In genomic region chr6:73388433-73388799, GRCh38 we compare ENCODE assay signal across 8 cellular contexts. TPM values are rescaled to one million over a fixed set of nuclear protein-coding genes. Genes with fewer than 3 reads are reported as not detected.
A peak's percentile ranks its signal among the peaks of the same experiment; 100 is the strongest.
DNase-seq lines count a peak whose midpoint lies in the region; ATAC-seq, FAIRE-seq and TF ChIP-seq lines count a peak whose summit lies in the region.

No MANE protein-coding gene starts in this region.

- TF ChIP-seq CTCF in AG10803 (conservative IDR thresholded peaks at IDR 0.05; ENCODE audit: low read length) (no peak), LNCaP clone FGC (IDR thresholded peaks at IDR 0.05; ENCODE audit: control insufficient read depth, extremely low read depth, insufficient read depth) (no peak), endothelial cell of umbilical vein (IDR thresholded peaks at IDR 0.05; ENCODE audit: extremely low read depth in 1 of 2, insufficient read depth in 1 of 2, low read depth in 1 of 2, low read length in 2 of 2) (no peak)

- H3K4ac ChIP-seq in trophoblast cell (ENCODE audit: low read depth, low read length), result no peak overlapping the region

- no peaks in the 10 kb centered on the region for H3K9me3 ChIP-seq in endothelial cell of umbilical vein (replicated peaks; ENCODE audit: control insufficient read depth, insufficient read depth, low read length)
- peaks cover 2% of the 10 kb centered on the region for H3K9me3 ChIP-seq in trophoblast cell (ENCODE audit: insufficient read depth, low read depth, low read length)

- H3K4me3 ChIP-seq in AG10803 (ENCODE audit: low read length) (peak overlapping the region; percentile 69), LNCaP clone FGC (ENCODE audit: low read depth, low read length) (peak overlapping the region; percentile 39; the same call in 1 of the 2 replicates), endothelial cell of umbilical vein (replicated peaks in 1 of 3; ENCODE audit: insufficient read depth in 1 of 3, low read depth in 1 of 3, low read length in 3 of 3) (peak overlapping the region; percentile 35 to 41 (median 37)), trophoblast cell (ENCODE audit: low read depth, low read length) (no peak overlapping the region)

- no peaks in the 10 kb centered on the region for H3K79me2 ChIP-seq in endothelial cell of umbilical vein (ENCODE audit: control insufficient read depth, insufficient read depth, low read length)
- H3K79me2 ChIP-seq in trophoblast cell (ENCODE audit: control insufficient read depth, insufficient read depth, low read length, poor library complexity), result no peaks in the 10 kb centered on the region

- H2AK5ac ChIP-seq in trophoblast cell (ENCODE audit: low read length), result no peak overlapping the region

- H3K27ac ChIP-seq in endothelial cell of umbilical vein (ENCODE audit: insufficient read depth, low read depth, low read length) (no peak overlapping the region), trophoblast cell (ENCODE audit: low read depth, low read length) (no peak overlapping the region)

- FAIRE-seq in endothelial cell of umbilical vein (lab: Jason Lieb, UNC), result peak; percentile 21

- intact Hi-C loops in endothelial cell of umbilical vein (cut with micrococcal nuclease), result loop anchor here (5.0 kb wide), 1 partner anchor 101 kb away; no protein-coding TSS in a partner anchor

- H4K12ac ChIP-seq in trophoblast cell (ENCODE audit: low read depth, low read length), result no peak overlapping the region

- WGBS in trophoblast cell (ENCODE audit: extremely low coverage, insufficient coverage, insufficient read length), result no CpG with 5 or more reads among the region's 4 CpGs

- no peak for TF ChIP-seq POLR2A in endothelial cell of umbilical vein (IDR thresholded peaks at IDR 0.05; ENCODE audit: low read depth, low read length)

- H3K36me3 ChIP-seq in endothelial cell of umbilical vein (ENCODE audit: control insufficient read depth in 2 of 2, extremely low read depth in 1 of 2, insufficient read depth in 2 of 2, low read length in 2 of 2), result no peaks in the 10 kb centered on the region
- no peaks in the 10 kb centered on the region for H3K36me3 ChIP-seq in trophoblast cell (ENCODE audit: control insufficient read depth in 1 of 2, insufficient read depth in 2 of 2, low read length in 2 of 2)

- no peak overlapping the region for H2BK12ac ChIP-seq in trophoblast cell (ENCODE audit: low read length)

- no peak overlapping the region for H4K91ac ChIP-seq in trophoblast cell (ENCODE audit: low read depth, low read length)

- H3K4me1 ChIP-seq in endothelial cell of umbilical vein (ENCODE audit: control insufficient read depth, extremely low read depth, insufficient read depth, low read length) (peaks cover 10% of the 10 kb centered on the region), trophoblast cell (ENCODE audit: control insufficient read depth in 1 of 2, insufficient read depth in 2 of 2, low read length in 2 of 2) (no peaks in the 10 kb centered on the region)

- H3K18ac ChIP-seq in trophoblast cell (ENCODE audit: low read length), result no peak overlapping the region

- H2BK120ac ChIP-seq in trophoblast cell (ENCODE audit: insufficient read depth, low read length, poor library complexity), result no peak overlapping the region

- peak overlapping the region; percentile 98 for H3K4me2 ChIP-seq in endothelial cell of umbilical vein (ENCODE audit: insufficient read depth, low read length)
- H3K4me2 ChIP-seq in trophoblast cell (ENCODE audit: low read length), result peak overlapping the region; percentile 57

- no peak overlapping the region for H2BK5ac ChIP-seq in trophoblast cell (ENCODE audit: low read depth, low read length, poor library complexity)

- H3K9me1 ChIP-seq in endothelial cell of umbilical vein (replicated peaks; ENCODE audit: control insufficient read depth, extremely low read depth, insufficient read depth, low read length), result no peaks in the 10 kb centered on the region

- H3K27me3 ChIP-seq in endothelial cell of umbilical vein (ENCODE audit: control insufficient read depth in 2 of 2, insufficient read depth in 2 of 2, low read length in 2 of 2) (no peaks in the 10 kb centered on the region), trophoblast cell (ENCODE audit: insufficient read depth, low read length) (no peaks in the 10 kb centered on the region)

- DNase-seq in AG10803 (ENCODE audit: low read depth), result no peak
- DNase-seq in LNCaP clone FGC (ENCODE audit: low read depth), result no peak
- DNase-seq in endothelial cell of umbilical vein (ENCODE audit: low read depth, low spot score), result no peak
- no peak for DNase-seq in trophoblast cell
- no peak for DNase-seq in stimulated activated naive CD4-positive, alpha-beta T cell (lab: John Stamatoyannopoulos, UW)
- DNase-seq in effector CD4-positive, alpha-beta T cell, result no peak

- no peak overlapping the region for H4K8ac ChIP-seq in trophoblast cell (ENCODE audit: low read depth, low read length)

- H3K23ac ChIP-seq in trophoblast cell (ENCODE audit: low read length), result no peak overlapping the region

- dilution Hi-C loops in endothelial cell of umbilical vein (cut with MboI; ENCODE audit: extremely low pct_ligation_motif_present, low sequenced_read_pairs), result no loop called here

- CTCF ChIA-PET in endothelial cell of umbilical vein (lab: Charles Lee), result interaction anchor here (0.8 to 2.1 kb wide), 16 partner anchors 8 to 264 kb away, joined by 3 to 26 read pairs (median 4); partner anchors contain the start of genes MTO1 and OOEP

- H2AFZ ChIP-seq in endothelial cell of umbilical vein (ENCODE audit: low read depth, low read length), result peak overlapping the region; percentile 100
- H2AFZ ChIP-seq in trophoblast cell (ENCODE audit: insufficient read depth, low read length, poor library complexity), result peak overlapping the region; percentile 37

- POLR2A ChIA-PET in endothelial cell of umbilical vein (lab: Charles Lee), result no interaction called here

- H3K9ac ChIP-seq in endothelial cell of umbilical vein (replicated peaks; ENCODE audit: extremely low read depth, insufficient read depth, low read length) (peak overlapping the region; percentile 8), trophoblast cell (ENCODE audit: low read length) (no peak overlapping the region)

- ATAC-seq in GM21367 (IDR thresholded peaks at IDR 0.05; ENCODE audit: unreplicated experiment) (peak; percentile 10), HG03280 (IDR thresholded peaks at IDR 0.05; ENCODE audit: unreplicated experiment) (no peak)

- peaks cover 2% of the 10 kb centered on the region for H3K79me1 ChIP-seq in trophoblast cell (ENCODE audit: low read length)

- H4K20me1 ChIP-seq in endothelial cell of umbilical vein (replicated peaks; ENCODE audit: control insufficient read depth, extremely low read depth, insufficient read depth, low read length), result no peaks in the 10 kb centered on the region

- no peak overlapping the region for H3K14ac ChIP-seq in trophoblast cell (ENCODE audit: low read length)

- no TSS peak for BruUV-seq in endothelial cell of umbilical vein (replicated peaks; lab: Mats Ljungman, UMichigan)

TF ChIP-seq in endothelial cell of umbilical vein, 7 proteins besides CTCF, POLR2A, EP300 and RAD21 (continues in another document):
- TF ChIP-seq JUN (IDR thresholded peaks at IDR 0.05; ENCODE audit: borderline replicate concordance, insufficient read depth, insufficient read length, low read depth) (no peak), MYC (IDR thresholded peaks at IDR 0.05; ENCODE audit: low read depth, low read length) (no peak), FOS (IDR thresholded peaks at IDR 0.05; ENCODE audit: borderline replicate concordance, insufficient read depth, low read length) (no peak)

RNA-seq across cellular contexts. Expression of gene DDX43, which starts 6.2 kb away (rescaled TPM):
- total RNA-seq in endothelial cell of umbilical vein, result 0.92 and 0.95 TPM in 2 replicates
- 1.2 TPM in 2 replicates for polyA plus RNA-seq in endothelial cell of umbilical vein
- 0.83 and 1.0 TPM in 2 replicates for polyA plus RNA-seq in endothelial cell of umbilical vein (2011; cell fraction: cytosol; rRNA removed)
- 3.0 and 3.2 TPM in 2 replicates for polyA plus RNA-seq in endothelial cell of umbilical vein (2011; cell fraction: nucleus; rRNA removed)
- polyA plus RNA-seq in endothelial cell of umbilical vein (2012), result 1.5 and 1.9 TPM in 2 replicates
- 1.5 and 2.6 TPM in 2 replicates for polyA minus RNA-seq in endothelial cell of umbilical vein
- polyA minus RNA-seq in endothelial cell of umbilical vein (2011; cell fraction: cytosol; rRNA and poly(A)+ RNA removed), result not detected
- 1.9 and 2.5 TPM in 2 replicates for polyA minus RNA-seq in endothelial cell of umbilical vein (2011; cell fraction: nucleus; rRNA and poly(A)+ RNA removed)
- not detected in 2 replicates for polyA plus RNA-seq in trophoblast cell (2013)

RNA-seq across cellular contexts. Expression of gene OOEP, which starts 18.7 kb away (rescaled TPM):
- total RNA-seq in endothelial cell of umbilical vein, result not detected in 2 replicates
- 0.19 and 0.21 TPM in 2 replicates for polyA plus RNA-seq in endothelial cell of umbilical vein
- polyA plus RNA-seq in endothelial cell of umbilical vein (2011; cell fraction: cytosol; rRNA removed), result 0.07 and 0.14 TPM in 2 replicates
- not detected in 2 replicates for polyA plus RNA-seq in endothelial cell of umbilical vein (2011; cell fraction: nucleus; rRNA removed)
- not detected in 2 replicates for polyA plus RNA-seq in endothelial cell of umbilical vein (2012)
- polyA minus RNA-seq in endothelial cell of umbilical vein, result not detected in 2 replicates
- polyA minus RNA-seq in endothelial cell of umbilical vein (2011; cell fraction: cytosol; rRNA and poly(A)+ RNA removed), result not detected
- polyA minus RNA-seq in endothelial cell of umbilical vein (2011; cell fraction: nucleus; rRNA and poly(A)+ RNA removed), result 0.48 TPM in 1 of 2 replicates, not detected in the other
- not detected in 2 replicates for polyA plus RNA-seq in trophoblast cell (2013)

RNA-seq across cellular contexts. Expression of gene KHDC3L, which starts 26.0 kb away (rescaled TPM):
- total RNA-seq in endothelial cell of umbilical vein, result not detected in 2 replicates
- polyA plus RNA-seq in endothelial cell of umbilical vein, result not detected in 2 replicates
- polyA plus RNA-seq in endothelial cell of umbilical vein (2011; cell fraction: cytosol; rRNA removed), result not detected in 2 replicates
- not detected in 2 replicates for polyA plus RNA-seq in endothelial cell of umbilical vein (2011; cell fraction: nucleus; rRNA removed)
- polyA plus RNA-seq in endothelial cell of umbilical vein (2012), result not detected in 2 replicates
- not detected in 2 replicates for polyA minus RNA-seq in endothelial cell of umbilical vein
- polyA minus RNA-seq in endothelial cell of umbilical vein (2011; cell fraction: cytosol; rRNA and poly(A)+ RNA removed), result not detected
- polyA minus RNA-seq in endothelial cell of umbilical vein (2011; cell fraction: nucleus; rRNA and poly(A)+ RNA removed), result not detected in 2 replicates
- polyA plus RNA-seq in trophoblast cell (2013), result not detected in 2 replicates

RNA-seq across cellular contexts. Expression of gene DPPA5, which starts 34.3 kb away (rescaled TPM):
- not detected in 2 replicates for total RNA-seq in endothelial cell of umbilical vein
- polyA plus RNA-seq in endothelial cell of umbilical vein, result not detected in 2 replicates
- polyA plus RNA-seq in endothelial cell of umbilical vein (2011; cell fraction: cytosol; rRNA removed), result not detected in 2 replicates
- not detected in 2 replicates for polyA plus RNA-seq in endothelial cell of umbilical vein (2011; cell fraction: nucleus; rRNA removed)
- not detected in 2 replicates for polyA plus RNA-seq in endothelial cell of umbilical vein (2012)
- not detected in 2 replicates for polyA minus RNA-seq in endothelial cell of umbilical vein
- not detected for polyA minus RNA-seq in endothelial cell of umbilical vein (2011; cell fraction: cytosol; rRNA and poly(A)+ RNA removed)
- not detected in 2 replicates for polyA minus RNA-seq in endothelial cell of umbilical vein (2011; cell fraction: nucleus; rRNA and poly(A)+ RNA removed)
- polyA plus RNA-seq in trophoblast cell (2013), result not detected in 2 replicates
